18 cellular contexts compared by ENCODE assay signal in the genomic region with DNA sequence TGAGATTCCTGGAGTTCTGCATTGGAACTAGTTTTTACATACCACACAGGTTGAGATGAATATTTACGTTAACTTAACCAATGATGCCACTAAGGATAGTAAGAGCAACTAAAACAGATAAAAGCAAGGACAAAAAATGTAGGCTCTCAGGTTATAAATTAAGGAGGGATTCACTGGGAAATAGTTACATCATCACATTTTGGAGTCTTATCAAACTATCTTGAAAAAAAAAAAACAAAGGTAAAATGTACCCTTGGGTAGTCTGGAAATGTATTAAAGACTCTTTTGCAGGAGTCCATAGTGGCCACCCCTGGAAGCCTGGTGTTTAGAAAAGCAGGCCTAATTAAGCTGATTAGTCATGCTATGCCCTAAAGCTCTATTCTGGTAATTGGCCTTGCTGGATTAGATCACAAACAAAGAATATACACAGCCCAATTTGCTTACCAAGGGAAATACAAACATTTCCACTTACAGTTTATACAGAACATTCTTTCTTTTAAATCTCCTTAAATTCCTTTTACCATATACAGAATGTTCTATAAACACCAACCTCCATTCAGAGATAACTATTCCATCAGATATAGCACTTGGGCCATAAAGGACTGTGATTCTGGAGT. TPM values are rescaled to one million over a fixed set of nuclear protein-coding genes. Genes with fewer than 3 reads are reported as not detected.
DNase-seq lines count a peak whose midpoint lies in the region; ATAC-seq, FAIRE-seq and TF ChIP-seq lines count a peak whose summit lies in the region.
"Had no signal": no experiment of that assay in that cellular context is flagged by ENCODE, and none has a peak within 500 bp of the region (broad histone marks: within the 10 kb centered on the region; RNA-seq: fewer than 3 reads in every experiment).

No MANE protein-coding gene starts in this region.

- H3K4me1 Mint-ChIP-seq in activated CD8-positive, alpha-beta memory T cell treated with anti-CD3 and anti-CD28 coated beads, Interleukin-2, amount 10 ng/mL, durations not matched to agents 7 days and 5 days, result peaks cover 56% of the 10 kb centered on the region
- peaks cover 55% of the 10 kb centered on the region for H3K4me1 Mint-ChIP-seq in endothelial cell (ENCODE audit: unreplicated experiment)
- H3K4me1 Mint-ChIP-seq in nephron progenitor cell, result no peaks in the 10 kb centered on the region
- H3K4me1 Mint-ChIP-seq: GM23338 had no signal

- no peaks in the 10 kb centered on the region for H3K9me3 ChIP-seq in small intestine (ENCODE audit: control insufficient read depth, low read depth)

- no peak overlapping the region for H3K4me3 ChIP-seq in small intestine (ENCODE audit: low read depth in 1 of 2, low read length in 2 of 2)
- H3K4me3 ChIP-seq: GM23338, SK-N-MC had no signal

- peak overlapping the region; percentile 9 for H3K27ac Mint-ChIP-seq in activated CD8-positive, alpha-beta memory T cell treated with anti-CD3 and anti-CD28 coated beads, Interleukin-2, amount 10 ng/mL, durations not matched to agents 7 days and 5 days
- H3K27ac Mint-ChIP-seq in endothelial cell (ENCODE audit: unreplicated experiment) (peak overlapping the region; percentile 85), nephron progenitor cell (no peak overlapping the region)
- H3K27ac Mint-ChIP-seq: GM23338, memory B cell had no signal

- H3K9me3 Mint-ChIP-seq in activated CD8-positive, alpha-beta memory T cell treated with anti-CD3 and anti-CD28 coated beads, Interleukin-2, amount 10 ng/mL, durations not matched to agents 7 days and 5 days (ENCODE audit: low read depth), result no peaks in the 10 kb centered on the region
- no peaks in the 10 kb centered on the region for H3K9me3 Mint-ChIP-seq in endothelial cell (ENCODE audit: unreplicated experiment)
- H3K9me3 Mint-ChIP-seq in nephron progenitor cell, result peaks cover 10% of the 10 kb centered on the region
- H3K9me3 Mint-ChIP-seq: CD4-positive, alpha-beta memory T cell; GM23338; memory B cell had no signal

- 88 to 100% (median 95%) methylated on average over 1 of the region's 1 CpG for WGBS in small intestine, 3 donors

- H3K4me1 ChIP-seq in small intestine (ENCODE audit: control insufficient read depth in 2 of 2, insufficient read depth in 1 of 2, low read depth in 1 of 2, low read length in 1 of 2), result no peaks in the 10 kb centered on the region

- H3K27ac ChIP-seq in small intestine (ENCODE audit: low read depth in 1 of 2, low read length in 1 of 2), result peak overlapping the region in 1 of 2 donors; percentile 21
- H3K27ac ChIP-seq: SK-N-MC had no signal

- H3K27me3 Mint-ChIP-seq in activated CD8-positive, alpha-beta memory T cell treated with anti-CD3 and anti-CD28 coated beads, Interleukin-2, amount 10 ng/mL, durations not matched to agents 7 days and 5 days, result no peaks in the 10 kb centered on the region
- peaks cover 1% of the 10 kb centered on the region for H3K27me3 Mint-ChIP-seq in endothelial cell (ENCODE audit: unreplicated experiment)
- no peaks in the 10 kb centered on the region for H3K27me3 Mint-ChIP-seq in nephron progenitor cell (ENCODE audit: low read depth, poor library complexity)
- H3K27me3 Mint-ChIP-seq: CD4-positive, alpha-beta memory T cell; memory B cell had no signal

- ATAC-seq in activated CD8-positive, alpha-beta memory T cell treated with anti-CD3 and anti-CD28 coated beads, Interleukin-2, amount 10 ng/mL, durations not matched to agents 7 days and 5 days, result no peak
- ATAC-seq: GM23338, PC-3 had no signal

- no peak for TF ChIP-seq CTCF in endothelial cell (IDR thresholded peaks at IDR 0.05; ENCODE audit: unreplicated experiment)
- no peak for TF ChIP-seq CTCF in nephron progenitor cell (IDR thresholded peaks at IDR 0.05)

- no peaks in the 10 kb centered on the region for H3K27me3 ChIP-seq in small intestine (ENCODE audit: control insufficient read depth in 2 of 2, insufficient read depth in 2 of 2, low read length in 2 of 2)

- peaks cover 10 to 12% of the 10 kb centered on the region in 2 donors for H3K36me3 ChIP-seq in small intestine (ENCODE audit: control insufficient read depth in 2 of 2, insufficient read depth in 2 of 2, low read length in 2 of 2)

- DNase-seq in activated CD8-positive, alpha-beta memory T cell treated with anti-CD3 and anti-CD28 coated beads, Interleukin-2, amount 10 ng/mL, durations not matched to agents 7 days and 5 days, result no peak
- DNase-seq in activated CD8-positive, alpha-beta memory T cell treated with anti-CD3 and anti-CD28 coated beads for 24 hours, result no peak
- DNase-seq in NCI-H69 (lab: John Stamatoyannopoulos, UW), result peak; percentile 93
- no peak for DNase-seq in endothelial cell (ENCODE audit: low spot score)
- no peak for DNase-seq in small intestine
- no peak for DNase-seq in central memory CD4-positive, alpha-beta T cell
- DNase-seq in nephron progenitor cell, result no peak
- DNase-seq in pons (ENCODE audit: low spot score), result no peak
- DNase-seq: ACHN; amniotic stem cell; CD4-positive, alpha-beta memory T cell; islet precursor cell; NCI-H524; PC-3 had no signal

- CTCF ChIA-PET in activated CD8-positive, alpha-beta memory T cell treated with anti-CD3 and anti-CD28 coated beads, Interleukin-2, amount 10 ng/mL, durations not matched to agents 7 days and 5 days (lab: Charles Lee), result interaction anchor here (0.7 to 2.4 kb wide), 4 partner anchors 10 to 77 kb away, joined by 3 to 13 read pairs (median 6); no protein-coding TSS in a partner anchor

- H3K4me3 Mint-ChIP-seq in activated CD8-positive, alpha-beta memory T cell treated with anti-CD3 and anti-CD28 coated beads, Interleukin-2, amount 10 ng/mL, durations not matched to agents 7 days and 5 days, result no peak overlapping the region
- H3K4me3 Mint-ChIP-seq in endothelial cell (ENCODE audit: unreplicated experiment) (no peak overlapping the region), nephron progenitor cell (no peak overlapping the region)
- H3K4me3 Mint-ChIP-seq: GM23338, memory B cell had no signal

- FAIRE-seq in small intestine (lab: Jason Lieb, UNC), result peak; percentile 19

- peaks cover 73% of the 10 kb centered on the region for H3K36me3 Mint-ChIP-seq in activated CD8-positive, alpha-beta memory T cell treated with anti-CD3 and anti-CD28 coated beads, Interleukin-2, amount 10 ng/mL, durations not matched to agents 7 days and 5 days
- H3K36me3 Mint-ChIP-seq in endothelial cell (ENCODE audit: low read depth, unreplicated experiment) (peaks cover 26% of the 10 kb centered on the region), nephron progenitor cell (ENCODE audit: low read depth) (peaks cover 57% of the 10 kb centered on the region)

RNA-seq across cellular contexts. Expression of a gene that starts 13.9 kb away (rescaled TPM):
- total RNA-seq in activated CD8-positive, alpha-beta memory T cell treated with anti-CD3 and anti-CD28 coated beads, Interleukin-2, amount 10 ng/mL, durations not matched to agents 7 days and 5 days, result 1 to 10 TPM; 8.1 to 9.5 TPM
- total RNA-seq in endothelial cell (ENCODE audit: unreplicated experiment), result 14.2 TPM
- polyA plus RNA-seq in small intestine, result 1 to 10 TPM; 3.4 to 6.7 (median 4.3) TPM

RNA-seq across cellular contexts. Expression of a gene that starts 39.3 kb away (rescaled TPM):
- total RNA-seq in activated CD8-positive, alpha-beta memory T cell treated with anti-CD3 and anti-CD28 coated beads, Interleukin-2, amount 10 ng/mL, durations not matched to agents 7 days and 5 days, result not detected
- total RNA-seq in endothelial cell (ENCODE audit: unreplicated experiment), result not detected
- 1 to 10 TPM in 2 of 3 donors, under 1 TPM in 1; 0.54 to 1.6 (median 1.1) TPM for polyA plus RNA-seq in small intestine
- total RNA-seq: CD4-positive, alpha-beta memory T cell; GM23338 had no signal
- polyA plus RNA-seq: CD4-positive, alpha-beta memory T cell; GM23338; neural cell had no signal

RNA-seq across cellular contexts. Expression of a gene that starts 56.2 kb away (rescaled TPM):
- 10 to 100 TPM; 15.9 to 21.6 TPM for total RNA-seq in activated CD8-positive, alpha-beta memory T cell treated with anti-CD3 and anti-CD28 coated beads, Interleukin-2, amount 10 ng/mL, durations not matched to agents 7 days and 5 days
- total RNA-seq in endothelial cell (ENCODE audit: unreplicated experiment), result 165 TPM
- polyA plus RNA-seq in small intestine, result 10 to 100 TPM in 1 of 3 donors, 1 to 10 TPM in 2; 8.3 to 32.7 (median 10.0) TPM
